Comparison of ENCODE assay signal across 1 cellular context in the genomic region with DNA sequence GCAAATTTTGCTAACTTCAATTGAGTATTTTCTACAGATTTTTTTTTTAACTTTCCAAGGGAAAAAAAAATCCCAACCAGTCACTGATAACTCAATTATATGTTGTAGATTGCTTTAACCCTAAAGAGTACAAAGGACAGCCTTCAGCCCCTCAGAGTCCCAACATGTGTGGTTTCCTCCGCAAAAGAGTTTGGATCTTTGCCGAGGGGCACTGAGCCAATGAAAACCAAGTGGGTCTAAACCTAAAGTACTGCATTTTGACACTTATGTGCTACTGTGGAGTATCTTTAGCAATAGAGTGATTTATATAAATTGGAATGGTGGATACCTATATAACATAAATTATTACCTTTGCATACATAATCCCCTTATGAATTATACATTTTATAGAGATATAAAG.
TF ChIP-seq lines count a peak whose summit lies in the region.

No MANE protein-coding gene starts in this region.

TF ChIP-seq in SK-N-SH treated with all-trans-retinoic acid at 6 μM for 48 hours, 23 proteins besides CTCF, POLR2A, EP300 and RAD21 (continued from another document):
- TF ChIP-seq, protein P1, sequence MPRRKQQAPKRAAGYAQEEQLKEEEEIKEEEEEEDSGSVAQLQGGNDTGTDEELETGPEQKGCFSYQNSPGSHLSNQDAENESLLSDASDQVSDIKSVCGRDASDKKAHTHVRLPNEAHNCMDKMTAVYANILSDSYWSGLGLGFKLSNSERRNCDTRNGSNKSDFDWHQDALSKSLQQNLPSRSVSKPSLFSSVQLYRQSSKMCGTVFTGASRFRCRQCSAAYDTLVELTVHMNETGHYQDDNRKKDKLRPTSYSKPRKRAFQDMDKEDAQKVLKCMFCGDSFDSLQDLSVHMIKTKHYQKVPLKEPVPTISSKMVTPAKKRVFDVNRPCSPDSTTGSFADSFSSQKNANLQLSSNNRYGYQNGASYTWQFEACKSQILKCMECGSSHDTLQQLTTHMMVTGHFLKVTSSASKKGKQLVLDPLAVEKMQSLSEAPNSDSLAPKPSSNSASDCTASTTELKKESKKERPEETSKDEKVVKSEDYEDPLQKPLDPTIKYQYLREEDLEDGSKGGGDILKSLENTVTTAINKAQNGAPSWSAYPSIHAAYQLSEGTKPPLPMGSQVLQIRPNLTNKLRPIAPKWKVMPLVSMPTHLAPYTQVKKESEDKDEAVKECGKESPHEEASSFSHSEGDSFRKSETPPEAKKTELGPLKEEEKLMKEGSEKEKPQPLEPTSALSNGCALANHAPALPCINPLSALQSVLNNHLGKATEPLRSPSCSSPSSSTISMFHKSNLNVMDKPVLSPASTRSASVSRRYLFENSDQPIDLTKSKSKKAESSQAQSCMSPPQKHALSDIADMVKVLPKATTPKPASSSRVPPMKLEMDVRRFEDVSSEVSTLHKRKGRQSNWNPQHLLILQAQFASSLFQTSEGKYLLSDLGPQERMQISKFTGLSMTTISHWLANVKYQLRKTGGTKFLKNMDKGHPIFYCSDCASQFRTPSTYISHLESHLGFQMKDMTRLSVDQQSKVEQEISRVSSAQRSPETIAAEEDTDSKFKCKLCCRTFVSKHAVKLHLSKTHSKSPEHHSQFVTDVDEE (CRISPR knock-in tag; IDR thresholded peaks at IDR 0.05) = no peak
- TF ChIP-seq OSR1 (CRISPR knock-in tag; IDR thresholded peaks at IDR 0.05) (no peak), ZNF8 (CRISPR knock-in tag; IDR thresholded peaks at IDR 0.05) (no peak)
- TF ChIP-seq, protein P2, sequence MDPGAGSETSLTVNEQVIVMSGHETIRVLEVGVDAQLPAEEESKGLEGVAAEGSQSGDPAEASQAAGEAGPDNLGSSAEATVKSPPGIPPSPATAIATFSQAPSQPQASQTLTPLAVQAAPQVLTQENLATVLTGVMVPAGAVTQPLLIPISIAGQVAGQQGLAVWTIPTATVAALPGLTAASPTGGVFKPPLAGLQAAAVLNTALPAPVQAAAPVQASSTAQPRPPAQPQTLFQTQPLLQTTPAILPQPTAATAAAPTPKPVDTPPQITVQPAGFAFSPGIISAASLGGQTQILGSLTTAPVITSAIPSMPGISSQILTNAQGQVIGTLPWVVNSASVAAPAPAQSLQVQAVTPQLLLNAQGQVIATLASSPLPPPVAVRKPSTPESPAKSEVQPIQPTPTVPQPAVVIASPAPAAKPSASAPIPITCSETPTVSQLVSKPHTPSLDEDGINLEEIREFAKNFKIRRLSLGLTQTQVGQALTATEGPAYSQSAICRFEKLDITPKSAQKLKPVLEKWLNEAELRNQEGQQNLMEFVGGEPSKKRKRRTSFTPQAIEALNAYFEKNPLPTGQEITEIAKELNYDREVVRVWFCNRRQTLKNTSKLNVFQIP (CRISPR knock-in tag; IDR thresholded peaks at IDR 0.05; ENCODE audit: borderline replicate concordance, low read depth) = no peak
- TF ChIP-seq, protein P3, sequence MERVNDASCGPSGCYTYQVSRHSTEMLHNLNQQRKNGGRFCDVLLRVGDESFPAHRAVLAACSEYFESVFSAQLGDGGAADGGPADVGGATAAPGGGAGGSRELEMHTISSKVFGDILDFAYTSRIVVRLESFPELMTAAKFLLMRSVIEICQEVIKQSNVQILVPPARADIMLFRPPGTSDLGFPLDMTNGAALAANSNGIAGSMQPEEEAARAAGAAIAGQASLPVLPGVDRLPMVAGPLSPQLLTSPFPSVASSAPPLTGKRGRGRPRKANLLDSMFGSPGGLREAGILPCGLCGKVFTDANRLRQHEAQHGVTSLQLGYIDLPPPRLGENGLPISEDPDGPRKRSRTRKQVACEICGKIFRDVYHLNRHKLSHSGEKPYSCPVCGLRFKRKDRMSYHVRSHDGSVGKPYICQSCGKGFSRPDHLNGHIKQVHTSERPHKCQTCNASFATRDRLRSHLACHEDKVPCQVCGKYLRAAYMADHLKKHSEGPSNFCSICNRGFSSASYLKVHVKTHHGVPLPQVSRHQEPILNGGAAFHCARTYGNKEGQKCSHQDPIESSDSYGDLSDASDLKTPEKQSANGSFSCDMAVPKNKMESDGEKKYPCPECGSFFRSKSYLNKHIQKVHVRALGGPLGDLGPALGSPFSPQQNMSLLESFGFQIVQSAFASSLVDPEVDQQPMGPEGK (CRISPR knock-in tag; IDR thresholded peaks at IDR 0.05; ENCODE audit: borderline replicate concordance) = no peak
